Comparison of ENCODE assay signal across 11 cellular contexts in genomic region chr4:146059865-146060264, GRCh38.
DNase-seq lines count a peak whose midpoint lies in the region; ATAC-seq and TF ChIP-seq lines count a peak whose summit lies in the region.
"Had no signal": no experiment of that assay in that cellular context is flagged by ENCODE, and none has a peak within 500 bp of the region (broad histone marks: within the 10 kb centered on the region; RNA-seq: fewer than 3 reads in every experiment).

No MANE protein-coding gene starts in this region.

- peak; percentile 14 for DNase-seq in A172 (ENCODE audit: low spot score)
- no peak for DNase-seq in NCI-H774 (lab: John Stamatoyannopoulos, UW)
- no peak for DNase-seq in medulla oblongata (ENCODE audit: extremely low spot score)
- DNase-seq in gastrocnemius medialis = no peak
- DNase-seq in DMS153 (lab: John Stamatoyannopoulos, UW) = no peak
- DNase-seq: activated naive CD4-positive, alpha-beta T cell treated with anti-CD3 and anti-CD28 coated beads, Interleukin-2, amount 50 U/mL, for 16 hours; NCI-H2081 treated with DMSO at 0.1 percent for 48 hours had no signal

- no peaks in the 10 kb centered on the region for H3K27me3 ChIP-seq in KMS-11 (ENCODE audit: insufficient read depth, low read depth)
- H3K27me3 ChIP-seq in gastrocnemius medialis = no peaks in the 10 kb centered on the region
- H3K27me3 ChIP-seq: esophagus muscularis mucosa had no signal

- no peak overlapping the region for H3K4me2 ChIP-seq in KMS-11

- intact Hi-C loops in gastrocnemius medialis (cut with DNase I; ENCODE audit: low total_unique reads) = no loop called here

- H3K36me3 ChIP-seq in KMS-11 (ENCODE audit: insufficient read depth) (no peaks in the 10 kb centered on the region), gastrocnemius medialis (no peaks in the 10 kb centered on the region)
- H3K36me3 ChIP-seq: esophagus muscularis mucosa had no signal

- no peak for TF ChIP-seq CTCF in KMS-11 (conservative IDR thresholded peaks at IDR 0.05; ENCODE audit: low read depth, low read length)
- TF ChIP-seq CTCF in gastrocnemius medialis (IDR thresholded peaks at IDR 0.05 in 4 of 5, conservative IDR thresholded peaks at IDR 0.05 in 1 of 5) = no peak

- 0 out of 2 replicates have a peak overlapping the region, but pooled peaks have one; percentile 13 for H2AFZ ChIP-seq in KMS-11 (ENCODE audit: low read depth)

- H4K20me1 ChIP-seq in KMS-11 (ENCODE audit: insufficient read depth) = no peaks in the 10 kb centered on the region

- ATAC-seq in HG02763 (IDR thresholded peaks at IDR 0.05; ENCODE audit: unreplicated experiment) = peak; percentile 79
- no peak for ATAC-seq in gastrocnemius medialis

- H3K79me2 ChIP-seq in KMS-11 (ENCODE audit: insufficient read depth, low read depth) = no peaks in the 10 kb centered on the region

- in situ Hi-C loops in GM18951 (cut with MboI; ENCODE audit: low sequenced_read_pairs, unreplicated experiment) (no loop called here), gastrocnemius medialis (cut with MboI; ENCODE audit: low sequenced_read_pairs in 4 of 4) (no loop called here)

- H3K27ac ChIP-seq in KMS-11 (no peak overlapping the region), gastrocnemius medialis (no peak overlapping the region)
- H3K27ac ChIP-seq: esophagus muscularis mucosa had no signal

- TF ChIP-seq POLR2A in GM18951 (IDR thresholded peaks at IDR 0.05; ENCODE audit: extremely low read depth, insufficient read depth, insufficient read length) (peak; percentile 26), gastrocnemius medialis (IDR thresholded peaks at IDR 0.05) (no peak)

- H3K9me3 ChIP-seq in gastrocnemius medialis = no peaks in the 10 kb centered on the region
- H3K9me3 ChIP-seq: esophagus muscularis mucosa had no signal

- H3K4me1 ChIP-seq in KMS-11 (ENCODE audit: low read depth, poor library complexity, severe bottlenecking) (peaks cover 28% of the 10 kb centered on the region), gastrocnemius medialis (no peaks in the 10 kb centered on the region)
- H3K4me1 ChIP-seq: esophagus muscularis mucosa had no signal

- no peak overlapping the region for H3K9ac ChIP-seq in KMS-11

- H3K4me3 ChIP-seq in KMS-11 (IDR thresholded peaks at IDR 0.05; ENCODE audit: insufficient read depth, low read depth, low read length) = no peak overlapping the region
- H3K4me3 ChIP-seq in gastrocnemius medialis = no peak overlapping the region
- H3K4me3 ChIP-seq: esophagus muscularis mucosa had no signal
